In the genomic region with DNA sequence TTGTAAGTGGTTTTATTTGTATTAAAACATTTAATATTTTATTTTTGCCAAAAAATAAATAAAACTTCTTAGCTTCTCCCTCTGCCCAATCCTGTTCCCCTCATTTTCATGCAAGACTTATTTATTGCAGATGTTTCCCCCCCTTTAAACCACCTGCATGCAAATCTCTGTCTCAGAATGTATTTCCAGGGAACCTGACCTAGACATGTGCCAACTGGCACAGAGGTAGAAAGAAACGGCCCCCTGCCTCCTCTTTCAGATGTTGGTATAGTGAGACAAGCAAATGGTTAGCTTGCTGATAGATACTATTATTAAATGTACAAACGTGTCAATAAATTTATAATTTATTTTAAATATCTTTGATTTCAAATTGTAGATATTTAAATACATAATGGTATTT, we compare ENCODE assay signal across 26 cellular contexts.
"Had no signal": no experiment of that assay in that cellular context is flagged by ENCODE, and none has a peak within 500 bp of the region (broad histone marks: within the 10 kb centered on the region; RNA-seq: fewer than 3 reads in every experiment).

No MANE protein-coding gene starts in this region.

- ATAC-seq: left colon; left lung; lower lobe of right lung; naive thymus-derived CD8-positive, alpha-beta T cell; pancreas; right cardiac atrium; sciatic nerve; stimulated activated effector memory CD8-positive, alpha-beta T cell treated with anti-CD3 and anti-CD28 coated beads, Interleukin-12 subunit alpha, Interleukin-12 subunit beta, amount 100 ng/mL, for 72 hours had no signal

- H3K4me1 Mint-ChIP-seq: nephron, neural crest cell had no signal

- H3K27ac Mint-ChIP-seq: immature natural killer cell; nephron; stimulated activated effector memory CD8-positive, alpha-beta T cell treated with anti-CD3 and anti-CD28 coated beads, Interleukin-12 subunit alpha, Interleukin-12 subunit beta, amount 100 ng/mL, for 72 hours; stimulated activated naive CD8-positive, alpha-beta T cell treated with anti-CD3 and anti-CD28 coated beads, Interleukin-15, Interleukin-2, amounts not matched to agents 100 ng/mL and 50 ng/mL, for 24 hours; type B pancreatic cell had no signal

- H3K4me3 Mint-ChIP-seq: immature natural killer cell; naive thymus-derived CD8-positive, alpha-beta T cell; nephron; neural crest cell; stimulated activated effector memory CD8-positive, alpha-beta T cell treated with anti-CD3 and anti-CD28 coated beads, Interleukin-12 subunit alpha, Interleukin-12 subunit beta, amount 100 ng/mL, for 72 hours; stimulated activated naive CD8-positive, alpha-beta T cell treated with anti-CD3 and anti-CD28 coated beads, Interleukin-15, Interleukin-2, amounts not matched to agents 100 ng/mL and 50 ng/mL, for 24 hours; type B pancreatic cell had no signal

- DNase-seq: hypothalamus; immature natural killer cell; kidney; left colon; left lung; lower lobe of right lung; mammary epithelial cell; mesenchymal stem cell; naive thymus-derived CD8-positive, alpha-beta T cell; nucleus accumbens; pancreas; posterior cingulate gyrus; retina; right cardiac atrium; stimulated activated CD4-positive, alpha-beta T cell treated with anti-CD3 and anti-CD28 coated beads, Interleukin-12 subunit alpha, Interleukin-12 subunit beta, amount 100 ng/mL, for 4 hours; stimulated activated CD4-positive, alpha-beta T cell treated with anti-CD3 and anti-CD28 coated beads, Interleukin-15, amount 100 ng/mL, for 24 hours; stimulated activated CD4-positive, alpha-beta T cell treated with anti-CD3 and anti-CD28 coated beads, Interleukin-2, amount 100 ng/mL, for 24 hours; stimulated activated CD4-positive, alpha-beta T cell treated with anti-CD3 and anti-CD28 coated beads, Interleukin-4, amount 100 ng/mL, for 24 hours; tibial artery; uterus had no signal

- H3K36me3 Mint-ChIP-seq: stimulated activated effector memory CD8-positive, alpha-beta T cell treated with anti-CD3 and anti-CD28 coated beads, Interleukin-12 subunit alpha, Interleukin-12 subunit beta, amount 100 ng/mL, for 72 hours; type B pancreatic cell had no signal

- H3K27me3 Mint-ChIP-seq: stimulated activated naive CD8-positive, alpha-beta T cell treated with anti-CD3 and anti-CD28 coated beads, Interleukin-15, Interleukin-2, amounts not matched to agents 100 ng/mL and 50 ng/mL, for 24 hours; type B pancreatic cell had no signal
